ENCODE assay signal across 14 cellular contexts in genomic region chr1:206107168-206107544, GRCh38. TPM values are rescaled to one million over a fixed set of nuclear protein-coding genes. Genes with fewer than 3 reads are reported as not detected.
"Had no signal": no experiment of that assay in that cellular context is flagged by ENCODE, and none has a peak within 500 bp of the region (broad histone marks: within the 10 kb centered on the region; RNA-seq: fewer than 3 reads in every experiment).

No MANE protein-coding gene starts in this region.

- H3K4me3 ChIP-seq: cardiac muscle cell, K562, Peyer's patch, SJSA1 had no signal

- H3K4me3 Mint-ChIP-seq: activated CD4-positive, alpha-beta memory T cell treated with anti-CD3 and anti-CD28 coated beads for 36 hours; activated CD4-positive, alpha-beta T cell treated with anti-CD3 and anti-CD28 coated beads, Interleukin-2, amount 10 ng/mL, durations not matched to agents 7 days and 5 days; activated naive CD4-positive, alpha-beta T cell treated with anti-CD3 and anti-CD28 coated beads, Interleukin-2, amount 50 U/mL, for 24 hours; activated T-cell treated with anti-CD3 and anti-CD28 coated beads, Interleukin-2, amount 50 U/mL, for 24 hours; activated T-helper 1 cell treated with anti-CD3 and anti-CD28 coated beads, Interleukin-12 subunit alpha, Interleukin-12 subunit beta, Interleukin-2, Interleukin-4 antibody, amounts not matched to agents 30 ng/mL and 10 ng/mL and 1 ng/mL, durations not matched to agents 14 hours and 24 hours and 36 hours; T-helper 1 cell treated with Interleukin-12 subunit alpha and Interleukin-12 subunit beta and Interleukin-4 antibody, amounts not matched to agents 30 μg/mL and 1 μg/mL, for 36 hours had no signal

- H3K9me3 ChIP-seq: Peyer's patch, SJSA1 had no signal

- H3K36me3 Mint-ChIP-seq: activated CD4-positive, alpha-beta memory T cell treated with anti-CD3 and anti-CD28 coated beads for 36 hours; activated naive CD4-positive, alpha-beta T cell treated with anti-CD3 and anti-CD28 coated beads, Interleukin-2, amount 50 U/mL, for 24 hours had no signal

- H3K4me1 Mint-ChIP-seq: activated naive CD4-positive, alpha-beta T cell treated with anti-CD3 and anti-CD28 coated beads, Interleukin-2, amount 50 U/mL, for 24 hours had no signal

- H3K9me3 Mint-ChIP-seq: activated CD4-positive, alpha-beta memory T cell treated with anti-CD3 and anti-CD28 coated beads for 36 hours; activated CD4-positive, alpha-beta T cell treated with anti-CD3 and anti-CD28 coated beads, Interleukin-2, amount 10 ng/mL, durations not matched to agents 7 days and 5 days; activated naive CD4-positive, alpha-beta T cell treated with anti-CD3 and anti-CD28 coated beads, Interleukin-2, amount 50 U/mL, for 24 hours; activated T-cell treated with anti-CD3 and anti-CD28 coated beads, Interleukin-2, amount 50 U/mL, for 24 hours; activated T-helper 1 cell treated with anti-CD3 and anti-CD28 coated beads, Interleukin-12 subunit alpha, Interleukin-12 subunit beta, Interleukin-2, Interleukin-4 antibody, amounts not matched to agents 30 ng/mL and 10 ng/mL and 1 ng/mL, durations not matched to agents 14 hours and 24 hours and 36 hours; T-helper 1 cell treated with Interleukin-12 subunit alpha and Interleukin-12 subunit beta and Interleukin-4 antibody, amounts not matched to agents 30 μg/mL and 1 μg/mL, for 36 hours had no signal

- H3K27me3 ChIP-seq: brain microvascular endothelial cell, cardiac muscle cell, Peyer's patch had no signal

- H3K27ac Mint-ChIP-seq: activated CD4-positive, alpha-beta memory T cell treated with anti-CD3 and anti-CD28 coated beads for 36 hours; activated naive CD4-positive, alpha-beta T cell treated with anti-CD3 and anti-CD28 coated beads, Interleukin-2, amount 50 U/mL, for 24 hours; activated T-cell treated with anti-CD3 and anti-CD28 coated beads, Interleukin-2, amount 50 U/mL, for 24 hours; activated T-helper 1 cell treated with anti-CD3 and anti-CD28 coated beads, Interleukin-12 subunit alpha, Interleukin-12 subunit beta, Interleukin-2, Interleukin-4 antibody, amounts not matched to agents 30 ng/mL and 10 ng/mL and 1 ng/mL, durations not matched to agents 14 hours and 24 hours and 36 hours; T-helper 1 cell treated with Interleukin-12 subunit alpha and Interleukin-12 subunit beta and Interleukin-4 antibody, amounts not matched to agents 30 μg/mL and 1 μg/mL, for 36 hours had no signal

- H3K36me3 ChIP-seq: brain microvascular endothelial cell, cardiac muscle cell, Peyer's patch, SJSA1 had no signal

- H3K4me1 ChIP-seq: Peyer's patch, SJSA1 had no signal

- H3K27ac ChIP-seq: brain microvascular endothelial cell, Peyer's patch, RWPE1, SJSA1 had no signal

- H3K27me3 Mint-ChIP-seq: activated CD4-positive, alpha-beta memory T cell treated with anti-CD3 and anti-CD28 coated beads for 36 hours; activated naive CD4-positive, alpha-beta T cell treated with anti-CD3 and anti-CD28 coated beads, Interleukin-2, amount 50 U/mL, for 24 hours; activated T-cell treated with anti-CD3 and anti-CD28 coated beads, Interleukin-2, amount 50 U/mL, for 24 hours had no signal

RNA-seq across cellular contexts. Expression of gene AVPR1B, which starts 10.0 kb away (rescaled TPM):
- total RNA-seq: activated CD4-positive, alpha-beta memory T cell treated with anti-CD3 and anti-CD28 coated beads for 36 hours; activated CD4-positive, alpha-beta T cell treated with anti-CD3 and anti-CD28 coated beads, Interleukin-2, amount 10 ng/mL, durations not matched to agents 7 days and 5 days; activated CD8-positive, alpha-beta memory T cell treated with anti-CD3 and anti-CD28 coated beads for 36 hours; activated T-helper 1 cell treated with anti-CD3 and anti-CD28 coated beads, Interleukin-12 subunit alpha, Interleukin-12 subunit beta, Interleukin-2, Interleukin-4 antibody, amounts not matched to agents 30 ng/mL and 10 ng/mL and 1 ng/mL, durations not matched to agents 14 hours and 24 hours and 36 hours; astrocyte; K562; SJSA1 had no signal
- polyA plus RNA-seq: K562 had no signal

RNA-seq across cellular contexts. Expression of gene RHEX, which starts 54.2 kb away (rescaled TPM):
- total RNA-seq: activated CD4-positive, alpha-beta memory T cell treated with anti-CD3 and anti-CD28 coated beads for 36 hours; activated CD4-positive, alpha-beta T cell treated with anti-CD3 and anti-CD28 coated beads, Interleukin-2, amount 10 ng/mL, durations not matched to agents 7 days and 5 days; activated CD8-positive, alpha-beta memory T cell treated with anti-CD3 and anti-CD28 coated beads for 36 hours; activated T-helper 1 cell treated with anti-CD3 and anti-CD28 coated beads, Interleukin-12 subunit alpha, Interleukin-12 subunit beta, Interleukin-2, Interleukin-4 antibody, amounts not matched to agents 30 ng/mL and 10 ng/mL and 1 ng/mL, durations not matched to agents 14 hours and 24 hours and 36 hours; astrocyte; K562; SJSA1 had no signal
- polyA plus RNA-seq: K562 had no signal
